ENCODE assay signal across 1 cellular context in genomic region chr1:36448530-36449051, GRCh38.
TF ChIP-seq lines count a peak whose summit lies in the region.

No MANE protein-coding gene starts in this region.

TF ChIP-seq in SK-N-SH treated with all-trans-retinoic acid at 6 μM for 48 hours, 23 proteins besides CTCF, POLR2A, EP300 and RAD21 (continued from another document):
- TF ChIP-seq CREB5 (CRISPR knock-in tag; IDR thresholded peaks at IDR 0.05; ENCODE audit: low read depth), result no peak
- no peak for TF ChIP-seq POU6F1 (CRISPR knock-in tag; IDR thresholded peaks at IDR 0.05; ENCODE audit: borderline replicate concordance, low read depth)
- TF ChIP-seq CSRNP3 (CRISPR knock-in tag; IDR thresholded peaks at IDR 0.05), result no peak
- TF ChIP-seq ISL1 (CRISPR knock-in tag; IDR thresholded peaks at IDR 0.05), result no peak
- TF ChIP-seq ARNTL (CRISPR knock-in tag; IDR thresholded peaks at IDR 0.05; ENCODE audit: borderline replicate concordance, low read depth), result no peak
- no peak for TF ChIP-seq RARB (CRISPR knock-in tag; IDR thresholded peaks at IDR 0.05)
- no peak for TF ChIP-seq ZC3H10 (CRISPR knock-in tag; IDR thresholded peaks at IDR 0.05)
